In the genomic region with DNA sequence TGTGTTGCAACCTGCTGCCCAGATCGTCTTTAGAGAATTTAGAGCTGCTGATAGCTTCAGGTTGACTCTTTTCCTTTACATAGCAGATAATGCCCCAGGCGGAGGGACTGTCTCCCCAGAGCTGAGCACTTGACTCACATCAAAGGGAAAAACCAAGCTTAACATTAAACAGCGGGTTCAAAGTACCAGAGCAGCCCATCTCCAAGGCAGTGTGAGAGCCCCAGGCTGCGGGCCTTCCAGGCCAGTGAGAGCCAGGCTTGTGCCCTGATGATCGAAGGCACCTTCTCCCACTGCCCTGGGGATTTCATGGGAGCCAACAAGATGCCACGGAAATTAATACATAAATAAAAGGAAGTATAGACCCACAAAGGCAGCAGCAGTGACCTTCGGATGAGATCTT, we compare ENCODE assay signal across 27 cellular contexts.
DNase-seq lines count a peak whose midpoint lies in the region; ATAC-seq and TF ChIP-seq lines count a peak whose summit lies in the region.
"Had no signal": no experiment of that assay in that cellular context is flagged by ENCODE, and none has a peak within 500 bp of the region (broad histone marks: within the 10 kb centered on the region; RNA-seq: fewer than 3 reads in every experiment).

No MANE protein-coding gene starts in this region.

- H3K4me1 Mint-ChIP-seq in type B pancreatic cell (ENCODE audit: unreplicated experiment) (no peaks in the 10 kb centered on the region), MCF 10A (ENCODE audit: insufficient read depth, unreplicated experiment) (no peaks in the 10 kb centered on the region)
- H3K4me1 Mint-ChIP-seq: CD4-positive, alpha-beta memory T cell; IgD-negative memory B cell had no signal

- H3K4me3 Mint-ChIP-seq in type B pancreatic cell, result no peak overlapping the region
- no peak overlapping the region for H3K4me3 Mint-ChIP-seq in MCF 10A (ENCODE audit: unreplicated experiment)
- H3K4me3 Mint-ChIP-seq: CD4-positive, alpha-beta memory T cell; IgD-negative memory B cell had no signal

- POLR2A ChIA-PET in MCF 10A (lab: Yijun Ruan, JAX), result interaction anchor here (0.7 to 0.8 kb wide), 2 partner anchors 33 to 233 kb away, joined by 3 read pairs; no protein-coding TSS in a partner anchor

- no peaks in the 10 kb centered on the region for H4K20me1 ChIP-seq in BLaER1

- CTCF ChIA-PET in MCF 10A (lab: Yijun Ruan, JAX), result interaction anchor here (0.6 kb wide), 1 partner anchor 1131 kb away, joined by 3 read pairs; no protein-coding TSS in a partner anchor

- no peak overlapping the region for H3K27ac Mint-ChIP-seq in type B pancreatic cell
- no peak overlapping the region for H3K27ac Mint-ChIP-seq in MCF 10A (ENCODE audit: low read depth, unreplicated experiment)
- H3K27ac Mint-ChIP-seq: CD4-positive, alpha-beta memory T cell; IgD-negative memory B cell had no signal

- H3K9me3 Mint-ChIP-seq in type B pancreatic cell, result no peaks in the 10 kb centered on the region
- no peaks in the 10 kb centered on the region for H3K9me3 Mint-ChIP-seq in MCF 10A (ENCODE audit: unreplicated experiment)
- H3K9me3 Mint-ChIP-seq: CD4-positive, alpha-beta memory T cell; IgD-negative memory B cell had no signal

- TF ChIP-seq CTCF in type B pancreatic cell (conservative IDR thresholded peaks at IDR 0.05), result no peak
- no peak for TF ChIP-seq CTCF in left lung (IDR thresholded peaks at IDR 0.05)
- no peak for TF ChIP-seq CTCF in foreskin fibroblast (IDR thresholded peaks at IDR 0.05; ENCODE audit: low read depth, low read length)
- TF ChIP-seq CTCF in MCF 10A (IDR thresholded peaks at IDR 0.05; ENCODE audit: unreplicated experiment), result no peak

- no peak overlapping the region for H3K4me3 ChIP-seq in BLaER1
- no peak overlapping the region for H3K4me3 ChIP-seq in left lung
- H3K4me3 ChIP-seq in foreskin fibroblast (ENCODE audit: low read depth in 1 of 2, low read length in 2 of 2), result no peak overlapping the region
- H3K4me3 ChIP-seq: Peyer's patch, SK-N-MC had no signal

- no TSS peak for BruUV-seq in MCF 10A (replicated peaks; lab: Mats Ljungman, UMichigan)

- no peaks in the 10 kb centered on the region for H3K27me3 ChIP-seq in BLaER1
- no peaks in the 10 kb centered on the region for H3K27me3 ChIP-seq in left lung
- H3K27me3 ChIP-seq: Peyer's patch had no signal

- no peak for ATAC-seq in left lung
- ATAC-seq: HCT116 had no signal

- H3K4me1 ChIP-seq in BLaER1 (peaks cover 9% of the 10 kb centered on the region; the same call in 1 of the 2 replicates), left lung (no peaks in the 10 kb centered on the region)
- H3K4me1 ChIP-seq: Peyer's patch had no signal

- H3K36me3 ChIP-seq in BLaER1, result no peaks in the 10 kb centered on the region
- no peaks in the 10 kb centered on the region for H3K36me3 ChIP-seq in left lung
- H3K36me3 ChIP-seq: Peyer's patch had no signal

- no peaks in the 10 kb centered on the region for H3K9me3 ChIP-seq in BLaER1
- no peaks in the 10 kb centered on the region for H3K9me3 ChIP-seq in left lung
- H3K9me3 ChIP-seq: Peyer's patch had no signal

- intact Hi-C loops in left lung (cut with DNase I) (no loop called here), MCF 10A (cut with micrococcal nuclease) (no loop called here)

- H3K9ac ChIP-seq in BLaER1, result no peak overlapping the region
- H3K9ac ChIP-seq: KMS-11 had no signal

- H3K27me3 Mint-ChIP-seq in type B pancreatic cell (peaks cover 18% of the 10 kb centered on the region), MCF 10A (ENCODE audit: insufficient read depth, unreplicated experiment) (no peaks in the 10 kb centered on the region)

- peak overlapping the region; percentile 5; the same call in 1 of the 2 replicates for H3K4me2 ChIP-seq in BLaER1
- H3K4me2 ChIP-seq: KMS-11 had no signal

- DNase-seq in ELF-1 (ENCODE audit: low read depth, low spot score), result peak; percentile 36
- peak; percentile 72 for DNase-seq in islet precursor cell
- DNase-seq in type B pancreatic cell (ENCODE audit: extremely low spot score, unreplicated experiment), result peak; percentile 43
- no peak for DNase-seq in left lung
- no peak for DNase-seq in foreskin fibroblast
- DNase-seq in MCF 10A (ENCODE audit: unreplicated experiment), result no peak
- DNase-seq: C1 segment of cervical spinal cord; CD4-positive, alpha-beta memory T cell; COR-L47; DMS79; EL; GF-D8; NCI-H1048; NCI-H1417 treated with DMSO at 0.1 percent for 48 hours; NCI-H1694 treated with DMSO at 0.1 percent for 48 hours; NCI-H2081; NCI-H2171; NCI-H226; NCI-H510A; NCI-H69; SIG-M5 had no signal

- H3K27ac ChIP-seq in BLaER1 (no peak overlapping the region), left lung (no peak overlapping the region)
- H3K27ac ChIP-seq: KMS-11, Peyer's patch, SK-N-MC had no signal

- H3K36me3 Mint-ChIP-seq in type B pancreatic cell (no peaks in the 10 kb centered on the region), MCF 10A (ENCODE audit: insufficient read depth, unreplicated experiment) (no peaks in the 10 kb centered on the region)
- H3K36me3 Mint-ChIP-seq: CD4-positive, alpha-beta memory T cell had no signal

Comparison
In these comparisons a context has a peak if more than half of its experiments do, and no peak if none do; other contexts are left out.
1. DNase-seq: peak in ELF-1 (single experiment), islet precursor cell (single experiment) and type B pancreatic cell (single experiment); none in left lung (0 of 2), foreskin fibroblast (0 of 2) and MCF 10A (single experiment).